ENCODE assay signal across 8 cellular contexts in genomic region chr17:27471321-27472269, GRCh38. TPM values are rescaled to one million over a fixed set of nuclear protein-coding genes. Genes with fewer than 3 reads are reported as not detected.
DNase-seq lines count a peak whose midpoint lies in the region; ATAC-seq and TF ChIP-seq lines count a peak whose summit lies in the region.

No MANE protein-coding gene starts in this region.

- H3K4me1 Mint-ChIP-seq in activated naive CD4-positive, alpha-beta T cell treated with anti-CD3 and anti-CD28 coated beads for 36 hours (ENCODE audit: low read depth): peaks cover 93% of the 10 kb centered on the region

- H3K9me3 ChIP-seq in PC-9 (ENCODE audit: insufficient read depth, low read depth) (no peaks in the 10 kb centered on the region), osteoblast (ENCODE audit: low read depth, low read length) (no peaks in the 10 kb centered on the region)

- H4K20me1 ChIP-seq in PC-9 (ENCODE audit: insufficient read depth) (no peaks in the 10 kb centered on the region), osteoblast (ENCODE audit: insufficient read depth, low read length) (peaks cover 17% of the 10 kb centered on the region)

- in situ Hi-C loops in Caki2 (cut with HindIII; ENCODE audit: low pct_unique_long_range_greater_than_20kb, low sequenced_read_pairs): no loop called here

- H3K4me3 ChIP-seq in PC-9 (no peak overlapping the region), osteoblast (ENCODE audit: insufficient read depth, low read length) (no peak overlapping the region)

- H3K36me3 ChIP-seq in PC-9 (ENCODE audit: low read depth) (no peaks in the 10 kb centered on the region), osteoblast (ENCODE audit: insufficient read depth, low read length) (no peaks in the 10 kb centered on the region)

- H3K27ac ChIP-seq in PC-9 (peak overlapping the region; percentile 95), osteoblast (ENCODE audit: low read depth, low read length) (no peak overlapping the region)

- H3K4me2 ChIP-seq in PC-9: peak overlapping the region; percentile 70
- no peak overlapping the region for H3K4me2 ChIP-seq in osteoblast (ENCODE audit: insufficient read depth, low read length)

- TF ChIP-seq CTCF in PC-9 (conservative IDR thresholded peaks at IDR 0.05): no peak
- TF ChIP-seq CTCF in osteoblast (IDR thresholded peaks at IDR 0.05; ENCODE audit: extremely low read depth, low read depth, low read length): no peak

- no peaks in the 10 kb centered on the region for H3K27me3 ChIP-seq in PC-9 (ENCODE audit: insufficient read depth, low read depth)
- H3K27me3 ChIP-seq in osteoblast (ENCODE audit: insufficient read depth, low read length): peaks cover 8% of the 10 kb centered on the region

- H3K79me2 ChIP-seq in PC-9 (ENCODE audit: low read depth) (peaks cover 24% of the 10 kb centered on the region), osteoblast (ENCODE audit: insufficient read depth, low read length) (no peaks in the 10 kb centered on the region)

- no peaks in the 10 kb centered on the region for H3K9me2 ChIP-seq in PC-9 (ENCODE audit: insufficient read depth)

- POLR2A ChIA-PET in PC-9 (lab: Charles Lee; ENCODE audit: unreplicated experiment): interaction anchor here (0.5 to 0.6 kb wide), 4 partner anchors 13 to 973 kb away, joined by 3 to 15 read pairs (median 6); no protein-coding TSS in a partner anchor

- BruUV-seq in PC-9 (replicated peaks; lab: Mats Ljungman, UMichigan): no TSS peak

- no peaks in the 10 kb centered on the region for H3K9me3 Mint-ChIP-seq in activated naive CD4-positive, alpha-beta T cell treated with anti-CD3 and anti-CD28 coated beads for 36 hours

- CTCF ChIA-PET in PC-9 (lab: Charles Lee): interaction anchor here (1.4 kb wide), 1 partner anchor 22 kb away, joined by 7 read pairs; no protein-coding TSS in a partner anchor
- CTCF ChIA-PET in activated naive CD4-positive, alpha-beta T cell treated with anti-CD3 and anti-CD28 coated beads for 36 hours (lab: Charles Lee): interaction anchor here (1.4 to 6.4 kb wide), 6 partner anchors 12 to 128 kb away, joined by 3 to 43 read pairs (median 12); partner anchors contain the start of gene KSR1

- no peaks in the 10 kb centered on the region for H3K27me3 Mint-ChIP-seq in activated naive CD4-positive, alpha-beta T cell treated with anti-CD3 and anti-CD28 coated beads for 36 hours (ENCODE audit: low read depth)

- H3F3A ChIP-seq in PC-9 (ENCODE audit: insufficient read depth, low read depth): peaks cover 31% of the 10 kb centered on the region; the same call in 1 of the 2 replicates

- H3K4me1 ChIP-seq in PC-9 (replicated peaks; ENCODE audit: insufficient read depth): peaks cover 41% of the 10 kb centered on the region
- peaks cover 10% of the 10 kb centered on the region for H3K4me1 ChIP-seq in osteoblast (ENCODE audit: insufficient read depth, low read length)

- H3K27ac Mint-ChIP-seq in activated naive CD4-positive, alpha-beta T cell treated with anti-CD3 and anti-CD28 coated beads for 36 hours: peak overlapping the region; percentile 97

- intact Hi-C loops in PC-9 (cut with micrococcal nuclease; ENCODE audit: unreplicated experiment): loop anchor here (5.0 kb wide), 1 partner anchor 81 kb away; no protein-coding TSS in a partner anchor
- intact Hi-C loops in activated naive CD4-positive, alpha-beta T cell treated with anti-CD3 and anti-CD28 coated beads for 36 hours (cut with micrococcal nuclease): loop anchor here (5.0 kb wide), 1 partner anchor 336 kb away; no protein-coding TSS in a partner anchor

- DNase-seq in Caki2 (ENCODE audit: low read depth) (peak; percentile 78), PC-9 (peak; percentile 61 to 93), renal cortical epithelial cell (ENCODE audit: low read depth) (peak; percentile 95), osteoblast (ENCODE audit: insufficient read length, low spot score, missing footprints) (no peak), DMS53 treated with DMSO at 0.1 percent for 48 hours (lab: John Stamatoyannopoulos, UW; ENCODE audit: unreplicated experiment) (no peak), SK-N-DZ (ENCODE audit: low spot score) (no peak)
- DNase-seq in activated naive CD4-positive, alpha-beta T cell treated with anti-CD3 and anti-CD28 coated beads for 36 hours: peak; percentile 97

- H3K36me3 Mint-ChIP-seq in activated naive CD4-positive, alpha-beta T cell treated with anti-CD3 and anti-CD28 coated beads for 36 hours (ENCODE audit: low read depth): peaks cover 20% of the 10 kb centered on the region

- H2AFZ ChIP-seq in PC-9 (no peak overlapping the region; the same call in 1 of the 2 replicates), osteoblast (ENCODE audit: low read length) (no peak overlapping the region)

- H3K4me3 Mint-ChIP-seq in activated naive CD4-positive, alpha-beta T cell treated with anti-CD3 and anti-CD28 coated beads for 36 hours: peak overlapping the region; percentile 63

- ATAC-seq in GM21723 (IDR thresholded peaks at IDR 0.05; ENCODE audit: unreplicated experiment): peak; percentile 65

RNA-seq across cellular contexts. Expression of gene KSR1, which starts 15.3 kb away (rescaled TPM):
- total RNA-seq in Caki2 (2014; rRNA removed; shearing (Covaris generic); ENCODE audit: low replicate concordance): 0.51 and 4.4 TPM in 2 replicates
- total RNA-seq in PC-9 (2021) (19.1 and 24.6 TPM in 2 replicates), renal cortical epithelial cell (2.4 and 29.3 TPM in 2 replicates), osteoblast (6.2 and 6.5 TPM in 2 replicates)
- 100 to 1,000 TPM; 179 to 189 TPM for total RNA-seq in activated naive CD4-positive, alpha-beta T cell treated with anti-CD3 and anti-CD28 coated beads for 36 hours
- polyA plus RNA-seq in SK-N-DZ (2014; cell fraction: cytosol; rRNA removed): 4.6 and 6.5 TPM in 2 replicates
- 14.8 and 18.0 TPM in 2 replicates for polyA plus RNA-seq in SK-N-DZ (2014; cell fraction: nucleus; rRNA removed)

Comparison
In these comparisons a context has a peak if more than half of its experiments do, and no peak if none do; other contexts are left out.
1. DNase-seq: peak in Caki2 (single experiment), PC-9 (2 of 2), activated naive CD4-positive, alpha-beta T cell treated with anti-CD3 and anti-CD28 coated beads for 36 hours (single experiment) and renal cortical epithelial cell (single experiment); none in osteoblast (single experiment), DMS53 treated with DMSO at 0.1 percent for 48 hours (single experiment) and SK-N-DZ (single experiment).